ENCODE assay signal across 9 cellular contexts in the genomic region with DNA sequence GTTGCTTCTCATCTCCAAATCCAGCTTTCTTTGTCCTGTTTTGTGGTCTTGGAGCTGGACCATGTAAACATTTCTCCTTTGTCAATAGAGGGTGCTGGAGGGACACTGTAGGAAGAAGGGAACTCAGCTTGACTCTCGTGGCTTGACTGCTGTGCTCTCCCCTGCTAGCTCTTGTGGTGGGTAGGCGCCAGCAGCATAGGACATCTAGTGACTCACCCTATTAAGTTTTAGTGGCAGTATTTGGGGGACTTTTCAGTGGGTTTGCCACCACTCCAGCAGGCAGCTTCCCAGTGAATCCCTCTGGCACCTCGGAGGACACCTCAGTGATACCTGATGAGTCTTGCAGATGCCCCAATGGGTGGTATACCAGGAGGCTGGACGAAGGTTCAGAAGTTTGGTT.
A peak's percentile ranks its signal among the peaks of the same experiment; 100 is the strongest.
DNase-seq lines count a peak whose midpoint lies in the region; ATAC-seq and TF ChIP-seq lines count a peak whose summit lies in the region.
"Had no signal": no experiment of that assay in that cellular context is flagged by ENCODE, and none has a peak within 500 bp of the region (broad histone marks: within the 10 kb centered on the region; RNA-seq: fewer than 3 reads in every experiment).

No MANE protein-coding gene starts in this region.

- H3K4me3 ChIP-seq in AG04450 (ENCODE audit: low read depth, low read length) (no peak overlapping the region), OCI-LY7 (ENCODE audit: low read depth, low read length, poor library complexity, severe bottlenecking) (no peak overlapping the region), epithelial cell of esophagus (ENCODE audit: low read length) (no peak overlapping the region), ovary (no peak overlapping the region)

- no peaks in the 10 kb centered on the region for H3K4me1 Mint-ChIP-seq in osteocyte (ENCODE audit: unreplicated experiment)
- peaks cover 6% of the 10 kb centered on the region for H3K4me1 Mint-ChIP-seq in activated T-helper 1 cell treated with anti-CD3 and anti-CD28 coated beads, Interleukin-12 subunit alpha, Interleukin-12 subunit beta, Interleukin-2, Interleukin-4 antibody, amounts not matched to agents 30 ng/mL and 10 ng/mL and 1 ng/mL, durations not matched to agents 14 hours and 24 hours and 36 hours (ENCODE audit: low read depth)

- no peaks in the 10 kb centered on the region for H3K9me3 ChIP-seq in AG04450 (ENCODE audit: control insufficient read depth, insufficient read depth, low read length)
- no peaks in the 10 kb centered on the region for H3K9me3 ChIP-seq in OCI-LY7 (ENCODE audit: low read length)
- no peaks in the 10 kb centered on the region for H3K9me3 ChIP-seq in ovary

- TF ChIP-seq CTCF in AG04450 (IDR thresholded peaks at IDR 0.05; ENCODE audit: low read depth, low read length) (peak; percentile 36), OCI-LY7 (conservative IDR thresholded peaks at IDR 0.05; ENCODE audit: low read length) (peak; percentile 61), epithelial cell of esophagus (IDR thresholded peaks at IDR 0.05; ENCODE audit: insufficient read depth, low read depth, low read length, missing control alignments) (peak; percentile 51), osteocyte (IDR thresholded peaks at IDR 0.05) (peak; percentile 48), ovary (IDR thresholded peaks at IDR 0.05) (no peak)

- DNase-seq in AG04450 (ENCODE audit: low read depth, low spot score) (no peak), OCI-LY7 (ENCODE audit: low spot score) (peak; percentile 23), epithelial cell of esophagus (ENCODE audit: low read depth) (peak; percentile 64), osteocyte (ENCODE audit: extremely low spot score, unreplicated experiment) (no peak), ovary (no peak)
- DNase-seq in activated T-helper 1 cell treated with anti-CD3 and anti-CD28 coated beads, Interleukin-12 subunit alpha, Interleukin-12 subunit beta, Interleukin-2, Interleukin-4 antibody, amounts not matched to agents 30 ng/mL and 10 ng/mL and 1 ng/mL, durations not matched to agents 14 hours and 24 hours and 36 hours (ENCODE audit: low spot score): no peak

- H3K79me2 ChIP-seq in OCI-LY7 (ENCODE audit: insufficient read depth, low read depth, low read length): no peaks in the 10 kb centered on the region

- ATAC-seq in GM21786 (IDR thresholded peaks at IDR 0.05; ENCODE audit: unreplicated experiment) (peak; percentile 45), GM19452 (IDR thresholded peaks at IDR 0.05; ENCODE audit: unreplicated experiment) (no peak)

- no peaks in the 10 kb centered on the region for H3K9me2 ChIP-seq in OCI-LY7 (ENCODE audit: insufficient read depth, low read length)

- H3K27ac Mint-ChIP-seq in osteocyte (ENCODE audit: unreplicated experiment): no peak overlapping the region
- H3K27ac Mint-ChIP-seq in activated T-helper 1 cell treated with anti-CD3 and anti-CD28 coated beads, Interleukin-12 subunit alpha, Interleukin-12 subunit beta, Interleukin-2, Interleukin-4 antibody, amounts not matched to agents 30 ng/mL and 10 ng/mL and 1 ng/mL, durations not matched to agents 14 hours and 24 hours and 36 hours: no peak overlapping the region
- H3K27ac Mint-ChIP-seq: activated naive CD4-positive, alpha-beta T cell treated with anti-CD3 and anti-CD28 coated beads, Interleukin-2, amount 50 U/mL, for 24 hours had no signal

- CTCF ChIA-PET in AG04450 (lab: Charles Lee) (interaction anchor here (0.9 to 3.0 kb wide), 7 partner anchors 9 to 341 kb away, joined by 3 to 21 read pairs (median 4); partner anchors contain the start of gene YTHDC2), OCI-LY7 (lab: Charles Lee; ENCODE audit: unreplicated experiment) (interaction anchor here (0.6 to 1.0 kb wide), 4 partner anchors 40 to 251 kb away, joined by 3 read pairs; partner anchors contain the start of gene YTHDC2)

- no peaks in the 10 kb centered on the region for H4K20me1 ChIP-seq in OCI-LY7 (ENCODE audit: insufficient read depth, low read length)

- no TSS peak for BruUV-seq in OCI-LY7 (replicated peaks; lab: Mats Ljungman, UMichigan)

- no peak overlapping the region for H3K4me2 ChIP-seq in OCI-LY7 (ENCODE audit: low read length)

- no peak for TF ChIP-seq POLR2A in ovary (IDR thresholded peaks at IDR 0.05)

- WGBS in ovary, 3 donors: 73 to 78% (median 76%) methylated on average over 4 of the region's 4 CpGs

- H3K27ac ChIP-seq in AG04450 (ENCODE audit: low read depth, low read length) (peak overlapping the region; percentile 3), OCI-LY7 (ENCODE audit: low read depth, low read length, poor library complexity, severe bottlenecking) (no peak overlapping the region), ovary (no peak overlapping the region)

- H3K4me1 ChIP-seq in OCI-LY7 (ENCODE audit: insufficient read depth, low read length, poor library complexity, severe bottlenecking) (no peaks in the 10 kb centered on the region), ovary (ENCODE audit: insufficient read depth) (peaks cover 6% of the 10 kb centered on the region)

- no peak overlapping the region for H2AFZ ChIP-seq in OCI-LY7 (ENCODE audit: low read length)

- H3K36me3 ChIP-seq in OCI-LY7 (ENCODE audit: insufficient read depth, low read length) (no peaks in the 10 kb centered on the region), ovary (no peaks in the 10 kb centered on the region)

- POLR2A ChIA-PET in AG04450 (lab: Yijun Ruan, JAX): no interaction called here
- POLR2A ChIA-PET in OCI-LY7 (lab: Charles Lee): interaction anchor here (0.7 to 1.0 kb wide), 2 partner anchors 174 to 177 kb away, joined by 3 to 4 read pairs; partner anchors contain the start of gene YTHDC2

- intact Hi-C loops in OCI-LY7 (cut with micrococcal nuclease; ENCODE audit: unreplicated experiment) (loop anchor here (1.0 kb wide), 2 partner anchors 173 to 269 kb away; no protein-coding TSS in a partner anchor), ovary (cut with DNase I) (loop anchor here in 2 of 4 donors (10.0 kb wide), 1 partner anchor 342 kb away; no protein-coding TSS in a partner anchor)
- intact Hi-C loops in activated T-helper 1 cell treated with anti-CD3 and anti-CD28 coated beads, Interleukin-12 subunit alpha, Interleukin-12 subunit beta, Interleukin-2, Interleukin-4 antibody, amounts not matched to agents 30 ng/mL and 10 ng/mL and 1 ng/mL, durations not matched to agents 14 hours and 24 hours and 36 hours (cut with micrococcal nuclease): no loop called here

- H3K9me3 Mint-ChIP-seq in osteocyte (ENCODE audit: unreplicated experiment): no peaks in the 10 kb centered on the region
- no peaks in the 10 kb centered on the region for H3K9me3 Mint-ChIP-seq in activated T-helper 1 cell treated with anti-CD3 and anti-CD28 coated beads, Interleukin-12 subunit alpha, Interleukin-12 subunit beta, Interleukin-2, Interleukin-4 antibody, amounts not matched to agents 30 ng/mL and 10 ng/mL and 1 ng/mL, durations not matched to agents 14 hours and 24 hours and 36 hours
- H3K9me3 Mint-ChIP-seq: activated naive CD4-positive, alpha-beta T cell treated with anti-CD3 and anti-CD28 coated beads, Interleukin-2, amount 50 U/mL, for 24 hours had no signal

- H3K27me3 Mint-ChIP-seq in osteocyte (ENCODE audit: unreplicated experiment): no peaks in the 10 kb centered on the region
- peaks cover 8% of the 10 kb centered on the region for H3K27me3 Mint-ChIP-seq in activated T-helper 1 cell treated with anti-CD3 and anti-CD28 coated beads, Interleukin-12 subunit alpha, Interleukin-12 subunit beta, Interleukin-2, Interleukin-4 antibody, amounts not matched to agents 30 ng/mL and 10 ng/mL and 1 ng/mL, durations not matched to agents 14 hours and 24 hours and 36 hours (ENCODE audit: insufficient read depth)
- H3K27me3 Mint-ChIP-seq: activated naive CD4-positive, alpha-beta T cell treated with anti-CD3 and anti-CD28 coated beads, Interleukin-2, amount 50 U/mL, for 24 hours had no signal

- no peaks in the 10 kb centered on the region for H3K36me3 Mint-ChIP-seq in osteocyte (ENCODE audit: unreplicated experiment)
- no peaks in the 10 kb centered on the region for H3K36me3 Mint-ChIP-seq in activated T-helper 1 cell treated with anti-CD3 and anti-CD28 coated beads, Interleukin-12 subunit alpha, Interleukin-12 subunit beta, Interleukin-2, Interleukin-4 antibody, amounts not matched to agents 30 ng/mL and 10 ng/mL and 1 ng/mL, durations not matched to agents 14 hours and 24 hours and 36 hours (ENCODE audit: low read depth)
- H3K36me3 Mint-ChIP-seq: activated naive CD4-positive, alpha-beta T cell treated with anti-CD3 and anti-CD28 coated beads, Interleukin-2, amount 50 U/mL, for 24 hours had no signal

- H3K27me3 ChIP-seq in AG04450 (ENCODE audit: control insufficient read depth, insufficient read depth, low read length): no peaks in the 10 kb centered on the region
- no peaks in the 10 kb centered on the region for H3K27me3 ChIP-seq in ovary

- TF ChIP-seq EP300 in ovary (IDR thresholded peaks at IDR 0.05): no peak

- H3K4me3 Mint-ChIP-seq in osteocyte (ENCODE audit: unreplicated experiment): no peak overlapping the region
- H3K4me3 Mint-ChIP-seq in activated T-helper 1 cell treated with anti-CD3 and anti-CD28 coated beads, Interleukin-12 subunit alpha, Interleukin-12 subunit beta, Interleukin-2, Interleukin-4 antibody, amounts not matched to agents 30 ng/mL and 10 ng/mL and 1 ng/mL, durations not matched to agents 14 hours and 24 hours and 36 hours: no peak overlapping the region
- H3K4me3 Mint-ChIP-seq: activated naive CD4-positive, alpha-beta T cell treated with anti-CD3 and anti-CD28 coated beads, Interleukin-2, amount 50 U/mL, for 24 hours had no signal

Comparison
In these comparisons a context has a peak if more than half of its experiments do, and no peak if none do; other contexts are left out.
1. DNase-seq: peak in OCI-LY7 (single experiment) and epithelial cell of esophagus (single experiment); none in AG04450 (single experiment), osteocyte (single experiment), activated T-helper 1 cell treated with anti-CD3 and anti-CD28 coated beads, Interleukin-12 subunit alpha, Interleukin-12 subunit beta, Interleukin-2, Interleukin-4 antibody, amounts not matched to agents 30 ng/mL and 10 ng/mL and 1 ng/mL, durations not matched to agents 14 hours and 24 hours and 36 hours (single experiment) and ovary (0 of 5).
2. CTCF ChIP-seq: peak in AG04450 (single experiment), OCI-LY7 (single experiment), epithelial cell of esophagus (single experiment) and osteocyte (single experiment); none in ovary (0 of 3).